13 cellular contexts compared by ENCODE assay signal in the genomic region with DNA sequence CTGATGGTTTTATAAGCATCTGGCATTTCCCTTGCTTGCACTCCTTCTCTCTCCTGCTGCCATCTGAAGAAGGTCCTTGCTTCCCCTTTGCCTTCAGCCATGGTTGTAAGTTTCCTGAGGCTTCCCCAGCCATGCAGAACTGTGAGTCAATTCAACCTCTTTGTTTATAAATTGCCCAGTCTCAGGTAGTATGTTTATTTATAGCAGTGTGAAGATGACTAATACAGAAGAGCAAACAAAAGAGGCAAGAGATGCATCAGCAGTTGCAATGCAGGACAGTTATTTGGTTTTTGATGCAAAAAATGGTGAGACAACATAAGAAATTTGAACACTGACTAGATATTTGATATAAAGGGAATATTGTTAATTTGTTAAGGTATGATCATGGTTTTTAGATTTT. TPM values are rescaled to one million over a fixed set of nuclear protein-coding genes. Genes with fewer than 3 reads are reported as not detected.
DNase-seq lines count a peak whose midpoint lies in the region; ATAC-seq and TF ChIP-seq lines count a peak whose summit lies in the region.
"Had no signal": no experiment of that assay in that cellular context is flagged by ENCODE, and none has a peak within 500 bp of the region (broad histone marks: within the 10 kb centered on the region; RNA-seq: fewer than 3 reads in every experiment).

No MANE protein-coding gene starts in this region.

- H3K4me3 Mint-ChIP-seq in endodermal cell: no peak overlapping the region

- TF ChIP-seq CTCF in endodermal cell (conservative IDR thresholded peaks at IDR 0.05): no peak

- H3K9me3 Mint-ChIP-seq in endodermal cell: peaks cover 12% of the 10 kb centered on the region

- no peak overlapping the region for H3K9ac ChIP-seq in endodermal cell (ENCODE audit: extremely low read depth, low read length, poor library complexity, severe bottlenecking)

- peaks cover 28% of the 10 kb centered on the region for H3K4me1 Mint-ChIP-seq in endodermal cell

- no peaks in the 10 kb centered on the region for H3K36me3 ChIP-seq in endodermal cell (ENCODE audit: control insufficient read depth, insufficient read depth, low read length)

- H3K36me3 Mint-ChIP-seq in endodermal cell (ENCODE audit: low read depth): no peaks in the 10 kb centered on the region

- H3K4me3 ChIP-seq in endodermal cell (ENCODE audit: low read length): no peak overlapping the region
- H3K4me3 ChIP-seq: psoas muscle had no signal

- H3K27me3 Mint-ChIP-seq in endodermal cell (ENCODE audit: insufficient read depth): no peaks in the 10 kb centered on the region

- peak; percentile 61 for ATAC-seq in GM21381 (IDR thresholded peaks at IDR 0.05; ENCODE audit: unreplicated experiment)
- peak; percentile 89 for ATAC-seq in HG03442 (IDR thresholded peaks at IDR 0.05; ENCODE audit: unreplicated experiment)
- no peak for ATAC-seq in GM19463 (IDR thresholded peaks at IDR 0.05; ENCODE audit: unreplicated experiment)
- ATAC-seq in HG02588 (IDR thresholded peaks at IDR 0.05; ENCODE audit: unreplicated experiment): no peak

- H3K9me3 ChIP-seq in endodermal cell (ENCODE audit: control insufficient read depth, low read length): no peaks in the 10 kb centered on the region
- H3K9me3 ChIP-seq: psoas muscle had no signal

- no peak overlapping the region for H3K27ac ChIP-seq in endodermal cell (ENCODE audit: low read depth, low read length)
- H3K27ac ChIP-seq: psoas muscle had no signal

- no peak overlapping the region for H3K27ac Mint-ChIP-seq in endodermal cell

- no peaks in the 10 kb centered on the region for H3K27me3 ChIP-seq in endodermal cell (ENCODE audit: control insufficient read depth, insufficient read depth, low read length, poor library complexity, severe bottlenecking)

- peaks cover 5% of the 10 kb centered on the region for H3K4me1 ChIP-seq in endodermal cell (ENCODE audit: control insufficient read depth, insufficient read depth, low read length)

- peak; percentile 40 for DNase-seq in ELR (ENCODE audit: low read depth)
- peak; percentile 40 for DNase-seq in endodermal cell
- no peak for DNase-seq in NCI-H2029 treated with DMSO at 0.1 percent for 48 hours (lab: John Stamatoyannopoulos, UW)
- no peak for DNase-seq in SKM-1 (lab: John Stamatoyannopoulos, UW; ENCODE audit: unreplicated experiment)
- DNase-seq: activated T-cell treated with anti-CD3 and anti-CD28 coated beads for 4 hours, hippocampal formation, midbrain, NCI-H187 treated with DMSO at 0.1 percent for 48 hours, psoas muscle had no signal

RNA-seq across cellular contexts. Expression of gene TMEM100, which starts 16.8 kb away (rescaled TPM):
- 1 to 10 TPM in 1 of 2 donors, under 1 TPM in 1; 0.71 to 4.3 TPM for total RNA-seq in endodermal cell
- polyA plus RNA-seq in endodermal cell (2013, experiment 1 of 2): 7.9 TPM
- 9.2 TPM for polyA plus RNA-seq in endodermal cell (2013, experiment 2 of 2)

RNA-seq across cellular contexts. Expression of gene PCTP, which starts 45.0 kb away (rescaled TPM):
- 10 to 100 TPM; 29.0 to 47.2 TPM for total RNA-seq in endodermal cell
- polyA plus RNA-seq in endodermal cell (2013, experiment 1 of 2): 25.4 TPM
- polyA plus RNA-seq in endodermal cell (2013, experiment 2 of 2): 27.3 TPM

Comparison
In these comparisons a context has a peak if more than half of its experiments do, and no peak if none do; other contexts are left out.
1. DNase-seq: peak in ELR (single experiment) and endodermal cell (single experiment); none in NCI-H2029 treated with DMSO at 0.1 percent for 48 hours (single experiment) and SKM-1 (single experiment).
2. ATAC-seq: peak in GM21381 (single experiment) and HG03442 (single experiment); none in GM19463 (single experiment) and HG02588 (single experiment).